ENCODE assay signal across 2 cellular contexts in genomic region chr10:131840788-131841118, GRCh38.
TF ChIP-seq lines count a peak whose summit lies in the region.

No MANE protein-coding gene starts in this region.

TF ChIP-seq in HEK293, 187 proteins besides CTCF, POLR2A, EP300 and RAD21 (continued from another document and continues in another):
- 0 out of 2 replicates have a peak, but pooled peaks have one; percentile 32 for TF ChIP-seq ZBTB7A (tag by site-specific recombination; IDR thresholded peaks at IDR 0.05; ENCODE audit: low read depth)
- TF ChIP-seq MYNN (tag by site-specific recombination; IDR thresholded peaks at IDR 0.05; ENCODE audit: borderline replicate concordance): 0 out of 2 replicates have a peak, but pooled peaks have one; percentile 37
- TF ChIP-seq ZNF707 (tag by site-specific recombination; IDR thresholded peaks at IDR 0.05): peak; percentile 8; the same call in 1 of the 2 replicates
- no peak for TF ChIP-seq ZNF23 (tag by site-specific recombination; IDR thresholded peaks at IDR 0.05; ENCODE audit: borderline replicate concordance)
- TF ChIP-seq OVOL3 (tag by site-specific recombination; IDR thresholded peaks at IDR 0.05): no peak
- TF ChIP-seq ZNF341 (tag by site-specific recombination; IDR thresholded peaks at IDR 0.05; ENCODE audit: low read depth): no peak
- TF ChIP-seq ZXDB (tag by site-specific recombination; IDR thresholded peaks at IDR 0.05): no peak
- no peak for TF ChIP-seq YY2 (tag by site-specific recombination; IDR thresholded peaks at IDR 0.05)
- TF ChIP-seq SALL2 (tag by site-specific recombination; IDR thresholded peaks at IDR 0.05; ENCODE audit: borderline replicate concordance): no peak
- TF ChIP-seq ZSCAN4 (tag by site-specific recombination; IDR thresholded peaks at IDR 0.05): peak; percentile 90
- no peak for TF ChIP-seq PRDM2 (tag by site-specific recombination; IDR thresholded peaks at IDR 0.05; ENCODE audit: borderline replicate concordance)
- TF ChIP-seq ZNF280D (tag by site-specific recombination; IDR thresholded peaks at IDR 0.05): no peak
- 0 out of 2 replicates have a peak, but pooled peaks have one; percentile 40 for TF ChIP-seq ZNF785 (tag by site-specific recombination; IDR thresholded peaks at IDR 0.05)
- TF ChIP-seq ZNF660 (tag by site-specific recombination; IDR thresholded peaks at IDR 0.05): no peak
- TF ChIP-seq ZNF830 (tag by site-specific recombination; IDR thresholded peaks at IDR 0.05; ENCODE audit: low read depth): no peak
- TF ChIP-seq SETDB1 (IDR thresholded peaks at IDR 0.05; ENCODE audit: insufficient read length, low read length): no peak
- TF ChIP-seq ZNF777 (tag by site-specific recombination; IDR thresholded peaks at IDR 0.05; ENCODE audit: borderline replicate concordance): 0 out of 2 replicates have a peak, but pooled peaks have one; percentile 25

TF ChIP-seq in H1, 55 proteins besides CTCF, POLR2A, EP300 and RAD21 (continued from another document):
- TF ChIP-seq E2F6 (IDR thresholded peaks at IDR 0.05): no peak
